In the genomic region with DNA sequence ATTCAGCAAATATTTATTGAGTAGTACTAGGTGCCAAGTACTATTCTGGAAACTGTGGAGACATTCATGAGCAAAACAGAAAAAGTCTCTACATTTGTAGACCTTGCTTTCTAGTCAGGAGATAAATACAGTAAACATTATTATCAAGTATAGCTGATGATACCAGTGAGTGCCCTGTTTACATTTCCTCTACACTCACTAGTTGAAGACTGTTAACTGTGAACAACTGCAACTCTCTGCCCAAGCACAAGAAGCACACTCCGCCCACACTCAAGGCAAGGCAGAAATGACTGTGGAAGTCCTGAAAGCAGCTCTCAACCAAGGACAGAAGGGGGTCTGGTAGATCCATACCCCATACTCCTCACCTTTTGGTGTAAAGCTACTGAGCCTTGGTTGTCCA, we compare ENCODE assay signal across 34 cellular contexts.
"Had no signal": no experiment of that assay in that cellular context is flagged by ENCODE, and none has a peak within 500 bp of the region (broad histone marks: within the 10 kb centered on the region; RNA-seq: fewer than 3 reads in every experiment).

No MANE protein-coding gene starts in this region.

- H3K4me3 ChIP-seq: adrenal gland, cardiac muscle cell had no signal

- H3K27me3 ChIP-seq: adrenal gland, cardiac muscle cell had no signal

- DNase-seq: activated B cell treated with CpG ODN at 0.5 μM for 24 hours; activated CD4-positive, alpha-beta memory T cell treated with anti-CD3 and anti-CD28 coated beads for 36 hours; activated CD4-positive, alpha-beta T cell treated with anti-CD3 and anti-CD28 coated beads for 4 hours; activated CD4-positive, alpha-beta T cell treated with anti-CD3 and anti-CD28 coated beads, Interleukin-2, amount 10 ng/mL, durations not matched to agents 24 days and 14 days; activated CD4-positive, alpha-beta T cell treated with anti-CD3 and anti-CD28 coated beads, Interleukin-2, amount 50 U/mL, for 1 hour; activated CD4-positive, alpha-beta T cell treated with anti-CD3 and anti-CD28 coated beads, Interleukin-2, amount 50 U/mL, for 4 hours; activated CD4-positive, CD25-positive, alpha-beta regulatory T cell treated with anti-CD3 and anti-CD28 coated beads, Interleukin-2, amount 50 U/mL, for 72 hours; activated CD8-positive, alpha-beta memory T cell treated with anti-CD3 and anti-CD28 coated beads, Interleukin-2, amount 50 U/mL, for 4 hours; activated CD8-positive, alpha-beta T cell treated with anti-CD3 and anti-CD28 coated beads for 36 hours; activated effector memory CD4-positive, alpha-beta T cell treated with anti-CD3 and anti-CD28 coated beads, Interleukin-2, amount 50 U/mL, for 16 hours; activated gamma-delta T cell treated with Interleukin-2 at 50 U/mL for 16 hours; activated naive CD4-positive, alpha-beta T cell; activated naive CD4-positive, alpha-beta T cell treated with anti-CD3 and anti-CD28 coated beads for 36 hours; activated naive CD4-positive, alpha-beta T cell treated with anti-CD3 and anti-CD28 coated beads, Interleukin-2, amount 50 U/mL, for 16 hours; activated naive CD8-positive, alpha-beta T cell treated with anti-CD3 and anti-CD28 coated beads for 36 hours; activated T-cell treated with anti-CD3 and anti-CD28 coated beads for 4 hours; activated T-cell treated with anti-CD3 and anti-CD28 coated beads, Interleukin-2, amount 50 U/mL, for 1 hour; activated T-cell treated with anti-CD3 and anti-CD28 coated beads, Interleukin-2, amount 50 U/mL, for 4 hours; activated T-cell treated with anti-CD3 and anti-CD28 coated beads, Interleukin-2, amount 50 U/mL, for 72 hours; adrenal gland; amniotic stem cell; aorta; caudate nucleus; cerebellar nuclear complex; T-helper 1 cell; T-helper 2 cell; T-helper 9 cell had no signal

- H3K4me1 ChIP-seq: adrenal gland had no signal

- FAIRE-seq: astrocyte, bronchial epithelial cell, TTC549 had no signal

- ATAC-seq: activated CD8-positive, alpha-beta T cell treated with anti-CD3 and anti-CD28 coated beads for 36 hours; activated naive CD4-positive, alpha-beta T cell treated with anti-CD3 and anti-CD28 coated beads, Interleukin-2, amount 50 U/mL, for 72 hours; activated T-cell treated with anti-CD3 and anti-CD28 coated beads, Interleukin-2, amount 50 U/mL, for 4 hours; activated T-cell treated with anti-CD3 and anti-CD28 coated beads, Interleukin-2, amount 50 U/mL, for 72 hours; activated T-helper 17 cell treated with anti-CD3 and anti-CD28 coated beads, Interleukin-2, amount 50 U/mL, for 72 hours had no signal

- H3K27ac ChIP-seq: adrenal gland, cardiac muscle cell, VCaP had no signal

- H3K9me3 ChIP-seq: adrenal gland had no signal

- H3K36me3 ChIP-seq: adrenal gland, cardiac muscle cell had no signal
